Comparison of ENCODE assay signal across 18 cellular contexts in the genomic region with DNA sequence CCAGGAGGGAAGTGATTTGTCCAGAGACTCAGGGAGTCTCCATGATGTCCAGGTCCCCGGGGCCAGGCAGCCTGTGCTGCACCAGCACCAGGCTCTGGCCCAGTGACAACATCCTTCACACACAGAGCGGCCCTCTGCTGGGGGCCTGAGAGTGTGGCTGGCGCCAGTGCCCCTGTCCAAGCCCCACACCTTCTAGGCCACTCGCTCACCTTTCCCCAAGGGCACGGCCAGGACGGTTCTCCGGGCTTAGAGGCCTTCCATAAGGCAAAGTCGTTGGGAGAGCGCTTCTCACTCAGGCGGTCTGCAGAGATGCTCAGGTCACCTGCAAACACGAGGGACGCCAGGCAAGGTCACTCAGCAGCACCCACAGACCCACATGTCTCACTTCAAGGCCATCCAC. TPM values are rescaled to one million over a fixed set of nuclear protein-coding genes. Genes with fewer than 3 reads are reported as not detected.
DNase-seq lines count a peak whose midpoint lies in the region; ATAC-seq lines count a peak whose summit lies in the region.
"Had no signal": no experiment of that assay in that cellular context is flagged by ENCODE, and none has a peak within 500 bp of the region (broad histone marks: within the 10 kb centered on the region; RNA-seq: fewer than 3 reads in every experiment).

No MANE protein-coding gene starts in this region.

- POLR2A ChIA-PET in CD8-positive, alpha-beta memory T cell (lab: Charles Lee) = no interaction called here

- H3K4me1 Mint-ChIP-seq in activated naive CD8-positive, alpha-beta T cell treated with anti-CD3 and anti-CD28 coated beads for 36 hours = peaks cover 64% of the 10 kb centered on the region
- H3K4me1 Mint-ChIP-seq in activated naive CD8-positive, alpha-beta T cell treated with anti-CD3 and anti-CD28 coated beads, Interleukin-2, amount 50 U/mL, for 24 hours = peaks cover 39% of the 10 kb centered on the region
- peaks cover 27 to 70% (median 56%) of the 10 kb centered on the region in 3 donors for H3K4me1 Mint-ChIP-seq in CD8-positive, alpha-beta memory T cell
- peaks cover 24% of the 10 kb centered on the region for H3K4me1 Mint-ChIP-seq in central memory CD8-positive, alpha-beta T cell
- peaks cover 88% of the 10 kb centered on the region for H3K4me1 Mint-ChIP-seq in stimulated activated naive CD8-positive, alpha-beta T cell treated with anti-CD3 and anti-CD28 coated beads, Interleukin-15, amount 100 ng/mL, for 72 hours

- no peak overlapping the region for H3K27ac ChIP-seq in CD8-positive, alpha-beta memory T cell (ENCODE audit: low read depth, low read length)
- H3K27ac ChIP-seq: A549 had no signal

- H3K27ac Mint-ChIP-seq in activated naive CD8-positive, alpha-beta T cell treated with anti-CD3 and anti-CD28 coated beads for 36 hours = peak overlapping the region; percentile 63
- H3K27ac Mint-ChIP-seq in activated naive CD8-positive, alpha-beta T cell treated with anti-CD3 and anti-CD28 coated beads, Interleukin-2, amount 50 U/mL, for 24 hours = no peak overlapping the region
- peak overlapping the region in 5 of 8 donors; percentile 16 to 63 (median 39) for H3K27ac Mint-ChIP-seq in CD8-positive, alpha-beta memory T cell
- peak overlapping the region; percentile 63 for H3K27ac Mint-ChIP-seq in central memory CD8-positive, alpha-beta T cell (ENCODE audit: low read depth)
- peak overlapping the region; percentile 52 to 94 for H3K27ac Mint-ChIP-seq in stimulated activated naive CD8-positive, alpha-beta T cell treated with anti-CD3 and anti-CD28 coated beads, Interleukin-15, amount 100 ng/mL, for 72 hours

- peaks cover 46% of the 10 kb centered on the region for H3K4me1 ChIP-seq in CD8-positive, alpha-beta memory T cell (ENCODE audit: insufficient read depth, low read length)

- H3K4me3 ChIP-seq in CD8-positive, alpha-beta memory T cell (ENCODE audit: low read length) = no peak overlapping the region
- H3K4me3 ChIP-seq: A549 had no signal

- H3K9me3 Mint-ChIP-seq in activated naive CD8-positive, alpha-beta T cell treated with anti-CD3 and anti-CD28 coated beads for 36 hours = no peaks in the 10 kb centered on the region
- no peaks in the 10 kb centered on the region for H3K9me3 Mint-ChIP-seq in activated naive CD8-positive, alpha-beta T cell treated with anti-CD3 and anti-CD28 coated beads, Interleukin-2, amount 50 U/mL, for 24 hours
- no peaks in the 10 kb centered on the region for H3K9me3 Mint-ChIP-seq in CD8-positive, alpha-beta memory T cell
- no peaks in the 10 kb centered on the region for H3K9me3 Mint-ChIP-seq in central memory CD8-positive, alpha-beta T cell
- no peaks in the 10 kb centered on the region for H3K9me3 Mint-ChIP-seq in stimulated activated naive CD8-positive, alpha-beta T cell treated with anti-CD3 and anti-CD28 coated beads, Interleukin-15, amount 100 ng/mL, for 72 hours

- CTCF ChIA-PET in CD8-positive, alpha-beta memory T cell (lab: Charles Lee) = interaction anchor here (1.2 to 4.0 kb wide), 7 partner anchors 13 to 488 kb away, joined by 3 to 36 read pairs (median 5); no protein-coding TSS in a partner anchor

- peaks cover 27% of the 10 kb centered on the region for H3K36me3 ChIP-seq in CD8-positive, alpha-beta memory T cell (ENCODE audit: insufficient read depth, low read length)

- no peaks in the 10 kb centered on the region for H3K27me3 ChIP-seq in CD8-positive, alpha-beta memory T cell (ENCODE audit: insufficient read depth, low read length, poor library complexity, severe bottlenecking)

- peaks cover 39% of the 10 kb centered on the region for H3K36me3 Mint-ChIP-seq in activated naive CD8-positive, alpha-beta T cell treated with anti-CD3 and anti-CD28 coated beads for 36 hours
- H3K36me3 Mint-ChIP-seq in activated naive CD8-positive, alpha-beta T cell treated with anti-CD3 and anti-CD28 coated beads, Interleukin-2, amount 50 U/mL, for 24 hours (ENCODE audit: low read depth) = peaks cover 51% of the 10 kb centered on the region
- H3K36me3 Mint-ChIP-seq in CD8-positive, alpha-beta memory T cell = peaks cover 0 to 68% (median 5%) of the 10 kb centered on the region in 3 donors
- H3K36me3 Mint-ChIP-seq in central memory CD8-positive, alpha-beta T cell (ENCODE audit: insufficient read depth) = peaks cover 38% of the 10 kb centered on the region

- no peaks in the 10 kb centered on the region for H3K27me3 Mint-ChIP-seq in activated naive CD8-positive, alpha-beta T cell treated with anti-CD3 and anti-CD28 coated beads for 36 hours
- no peaks in the 10 kb centered on the region for H3K27me3 Mint-ChIP-seq in activated naive CD8-positive, alpha-beta T cell treated with anti-CD3 and anti-CD28 coated beads, Interleukin-2, amount 50 U/mL, for 24 hours
- H3K27me3 Mint-ChIP-seq in CD8-positive, alpha-beta memory T cell = no peaks in the 10 kb centered on the region
- no peaks in the 10 kb centered on the region for H3K27me3 Mint-ChIP-seq in central memory CD8-positive, alpha-beta T cell
- H3K27me3 Mint-ChIP-seq in stimulated activated naive CD8-positive, alpha-beta T cell treated with anti-CD3 and anti-CD28 coated beads, Interleukin-15, amount 100 ng/mL, for 72 hours = no peaks in the 10 kb centered on the region

- H3K4me3 Mint-ChIP-seq in activated naive CD8-positive, alpha-beta T cell treated with anti-CD3 and anti-CD28 coated beads for 36 hours = no peak overlapping the region
- H3K4me3 Mint-ChIP-seq in activated naive CD8-positive, alpha-beta T cell treated with anti-CD3 and anti-CD28 coated beads, Interleukin-2, amount 50 U/mL, for 24 hours = no peak overlapping the region
- H3K4me3 Mint-ChIP-seq in CD8-positive, alpha-beta memory T cell = no peak overlapping the region
- no peak overlapping the region for H3K4me3 Mint-ChIP-seq in central memory CD8-positive, alpha-beta T cell
- peak overlapping the region in 1 of 2 donors; percentile 19 for H3K4me3 Mint-ChIP-seq in stimulated activated naive CD8-positive, alpha-beta T cell treated with anti-CD3 and anti-CD28 coated beads, Interleukin-15, amount 100 ng/mL, for 72 hours

- no peak for ATAC-seq in activated naive CD8-positive, alpha-beta T cell treated with anti-CD3 and anti-CD28 coated beads, Interleukin-2, amount 50 U/mL, for 24 hours
- ATAC-seq in central memory CD8-positive, alpha-beta T cell (replicated peaks; ENCODE audit: extremely low read depth, poor library complexity, severe bottlenecking) = no peak
- no peak for ATAC-seq in stimulated activated naive CD8-positive, alpha-beta T cell treated with anti-CD3 and anti-CD28 coated beads, Interleukin-15, amount 100 ng/mL, for 72 hours
- no peak for ATAC-seq in HG02763 (IDR thresholded peaks at IDR 0.05; ENCODE audit: unreplicated experiment)

- DNase-seq in activated naive CD8-positive, alpha-beta T cell treated with anti-CD3 and anti-CD28 coated beads for 36 hours = no peak
- no peak for DNase-seq in activated naive CD8-positive, alpha-beta T cell treated with anti-CD3 and anti-CD28 coated beads, Interleukin-2, amount 50 U/mL, for 24 hours
- DNase-seq in CD8-positive, alpha-beta memory T cell = no peak
- DNase-seq in central memory CD8-positive, alpha-beta T cell (ENCODE audit: low spot score in 2 of 2) = no peak
- DNase-seq in stimulated activated naive CD8-positive, alpha-beta T cell treated with anti-CD3 and anti-CD28 coated beads, Interleukin-15, amount 100 ng/mL, for 72 hours = no peak
- DNase-seq in HuH-7.5 (ENCODE audit: low spot score) = no peak
- DNase-seq: DMS79, KG1, MV-4-11, NCI-H1417, NCI-H187, NCI-H2107, NCI-H510A, NCI-H748 treated with DMSO at 0.1 percent for 48 hours, OCI-M1, Right ventricle myocardium superior had no signal

- no peaks in the 10 kb centered on the region for H3K9me3 ChIP-seq in CD8-positive, alpha-beta memory T cell (ENCODE audit: low read length)
- H3K9me3 ChIP-seq: A549 had no signal

RNA-seq across cellular contexts. Expression of a gene that starts 27.9 kb away (rescaled TPM):
- 100 to 1,000 TPM; 222 to 226 TPM for total RNA-seq in activated naive CD8-positive, alpha-beta T cell treated with anti-CD3 and anti-CD28 coated beads for 36 hours
- total RNA-seq in CD8-positive, alpha-beta memory T cell = 100 to 1,000 TPM; 273 to 280 TPM
- 163 TPM for polyA plus RNA-seq in CD8-positive, alpha-beta memory T cell

RNA-seq across cellular contexts. Expression of a gene that starts 37.2 kb away (rescaled TPM):
- total RNA-seq in activated naive CD8-positive, alpha-beta T cell treated with anti-CD3 and anti-CD28 coated beads for 36 hours = 100 to 1,000 TPM in 1 of 2 experiments, 10 to 100 TPM in 1; 96.6 to 101 TPM
- total RNA-seq in CD8-positive, alpha-beta memory T cell = 10 to 100 TPM; 81.2 to 83.3 TPM
- polyA plus RNA-seq in CD8-positive, alpha-beta memory T cell = 43.4 TPM
